In the genomic region with DNA sequence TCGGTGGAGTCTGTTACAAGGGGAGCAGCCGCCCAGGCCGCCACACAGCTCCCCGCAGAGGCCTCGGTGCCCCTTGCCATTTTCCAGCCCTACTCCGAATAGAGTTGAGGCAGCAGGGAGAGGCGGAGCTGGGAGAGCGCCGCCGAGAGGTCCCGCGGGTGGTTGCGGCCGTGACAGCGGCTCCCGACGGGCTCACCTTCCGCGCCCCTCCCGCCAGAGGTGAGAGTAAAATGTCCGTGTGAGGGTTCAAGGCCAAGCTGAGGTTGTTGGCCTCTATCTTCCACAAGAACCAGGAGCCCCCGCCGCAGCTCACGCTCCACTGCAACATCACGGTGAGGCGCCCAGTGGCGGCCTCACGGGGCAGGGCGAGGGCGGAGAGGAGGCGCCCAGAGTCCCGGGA, we compare ENCODE assay signal across 8 cellular contexts. TPM values are rescaled to one million over a fixed set of nuclear protein-coding genes. Genes with fewer than 3 reads are reported as not detected.
DNase-seq lines count a peak whose midpoint lies in the region; ATAC-seq, FAIRE-seq and TF ChIP-seq lines count a peak whose summit lies in the region.
"Not testable (repeated sequence)": the region's sequence is repeated elsewhere in the genome, so short reads cannot be mapped to it uniquely, and the experiment has no call there.

No MANE protein-coding gene starts in this region.

- H4K20me1 ChIP-seq in HepG2 (ENCODE audit: insufficient read depth, low read length): not testable (repeated sequence)

- peak overlapping the region; percentile 58 for H3K4me2 ChIP-seq in HepG2 (ENCODE audit: low read depth, low read length)

- not testable (repeated sequence) for H3K27me3 ChIP-seq in BE2C; esophagus muscularis mucosa; HepG2 (ENCODE audit: control insufficient read depth in 1 of 2, insufficient read depth in 2 of 2, low read length in 2 of 2); subcutaneous abdominal adipose tissue (ENCODE audit: control insufficient read depth in 5 of 5, insufficient read depth in 4 of 5, low read length in 5 of 5)

- not testable (repeated sequence) for H3K9ac ChIP-seq in HepG2 (ENCODE audit: insufficient read depth, low read depth, low read length); subcutaneous abdominal adipose tissue (ENCODE audit: low read length in 5 of 5)

- H2AFZ ChIP-seq in HepG2 (ENCODE audit: low read length): not testable (repeated sequence)

- not testable (repeated sequence) for TF ChIP-seq POLR2A in esophagus muscularis mucosa (IDR thresholded peaks at IDR 0.05; ENCODE audit: low read depth); HepG2 (IDR thresholded peaks at IDR 0.05; ENCODE audit: insufficient read depth in 1 of 2, low read depth in 2 of 2, low read length in 2 of 2)

- H3K79me2 ChIP-seq in HepG2 (ENCODE audit: insufficient read depth, low read length): not testable (repeated sequence)

- H3K4me1 ChIP-seq in BE2C; esophagus muscularis mucosa; HepG2 (ENCODE audit: insufficient read depth, low read length); subcutaneous abdominal adipose tissue (ENCODE audit: control insufficient read depth in 5 of 5, insufficient read depth in 5 of 5, low read length in 5 of 5): not testable (repeated sequence)

- TF ChIP-seq EP300 in esophagus muscularis mucosa (IDR thresholded peaks at IDR 0.05); HepG2 (IDR thresholded peaks at IDR 0.05; ENCODE audit: low read depth in 2 of 2, low read length in 2 of 2); HepG2 (CRISPR knock-in tag; IDR thresholded peaks at IDR 0.05; ENCODE audit: borderline replicate concordance): not testable (repeated sequence)

- H3K27ac Mint-ChIP-seq in activated naive CD8-positive, alpha-beta T cell treated with anti-CD3 and anti-CD28 coated beads, Interleukin-2, amount 50 U/mL, for 24 hours: not testable (repeated sequence)

- POLR2A ChIA-PET in HepG2 (lab: Yijun Ruan, JAX): not testable (repeated sequence)

- not testable (repeated sequence) for H3K27me3 Mint-ChIP-seq in activated naive CD8-positive, alpha-beta T cell treated with anti-CD3 and anti-CD28 coated beads, Interleukin-2, amount 50 U/mL, for 24 hours

- in situ Hi-C loops in HepG2 (cut with HindIII; ENCODE audit: extremely low pct_ligation_motif_present, low pct_unique_long_range_greater_than_20kb): not testable (repeated sequence)

- not testable (repeated sequence) for H3K4me1 Mint-ChIP-seq in activated naive CD8-positive, alpha-beta T cell treated with anti-CD3 and anti-CD28 coated beads, Interleukin-2, amount 50 U/mL, for 24 hours

- H3K9me3 ChIP-seq in BE2C; esophagus muscularis mucosa; HepG2 (ENCODE audit: low read length); subcutaneous abdominal adipose tissue (ENCODE audit: control insufficient read depth in 5 of 5, low read length in 5 of 5): not testable (repeated sequence)

- not testable (repeated sequence) for H3K4me3 Mint-ChIP-seq in activated naive CD8-positive, alpha-beta T cell treated with anti-CD3 and anti-CD28 coated beads, Interleukin-2, amount 50 U/mL, for 24 hours

- not testable (repeated sequence) for H3K36me3 ChIP-seq in BE2C; esophagus muscularis mucosa; HepG2 (replicated peaks in 1 of 2; ENCODE audit: control insufficient read depth in 1 of 2, insufficient read depth in 2 of 2, low read length in 2 of 2); subcutaneous abdominal adipose tissue (ENCODE audit: control insufficient read depth in 5 of 5, insufficient read depth in 5 of 5, low read length in 5 of 5)

- H3K9me3 Mint-ChIP-seq in activated naive CD8-positive, alpha-beta T cell treated with anti-CD3 and anti-CD28 coated beads, Interleukin-2, amount 50 U/mL, for 24 hours: not testable (repeated sequence)

- BruUV-seq in HepG2 (replicated peaks; lab: Mats Ljungman, UMichigan): not testable (repeated sequence)

- H3K4me3 ChIP-seq in BE2C (ENCODE audit: low read depth, low read length) (peak overlapping the region; percentile 48), esophagus muscularis mucosa (peak overlapping the region; percentile 49 to 58 (median 55)), HepG2 (replicated peaks in 1 of 3; ENCODE audit: insufficient read depth in 1 of 3, low read depth in 2 of 3, low read length in 3 of 3) (peak overlapping the region in 2 of 3 experiments; percentile 46 to 50; a peak in 4 of 6 replicates), retinal pigment epithelial cell (ENCODE audit: low read length) (peak overlapping the region; percentile 29), subcutaneous abdominal adipose tissue (ENCODE audit: low read depth in 1 of 5, low read length in 5 of 5) (peak overlapping the region in 3 of 5 donors; percentile 27 to 50 (median 42))
- peak overlapping the region; percentile 32 for H3K4me3 ChIP-seq in Jurkat, Clone E6-1 (ENCODE audit: low read length)

- WGBS in esophagus muscularis mucosa: no CpG with 5 or more reads among the region's 32 CpGs
- 0% methylated on average over 12 of the region's 32 CpGs for WGBS in HepG2 (ENCODE audit: low lambda C conversion rate)

- DNase-seq in BE2C: peak; percentile 71
- DNase-seq in Jurkat, Clone E6-1 (ENCODE audit: low read depth, low spot score); esophagus muscularis mucosa (ENCODE audit: extremely low spot score); HepG2 (ENCODE audit: low spot score); retinal pigment epithelial cell (ENCODE audit: low read depth): not testable (repeated sequence)
- peak; percentile 26 for DNase-seq in activated CD4-positive, alpha-beta T cell treated with anti-CD3 and anti-CD28 coated beads, Interleukin-2, amount 50 U/mL, for 1 hour
- DNase-seq in activated naive CD8-positive, alpha-beta T cell treated with anti-CD3 and anti-CD28 coated beads, Interleukin-2, amount 50 U/mL, for 24 hours: peak; percentile 27

- intact Hi-C loops in esophagus muscularis mucosa (cut with DNase I); HepG2 (cut with micrococcal nuclease; ENCODE audit: unreplicated experiment): not testable (repeated sequence)

- H3K27ac ChIP-seq in esophagus muscularis mucosa (replicated peaks in 1 of 4) (peak overlapping the region; percentile 77 to 84 (median 82)), subcutaneous abdominal adipose tissue (ENCODE audit: low read depth, low read length) (peak overlapping the region; percentile 46)
- H3K27ac ChIP-seq in HepG2 (ENCODE audit: extremely low read length, insufficient read depth, low read length): not testable (repeated sequence)

- peak; percentile 14; the same call in 1 of the 2 replicates for TF ChIP-seq CTCF in BE2C (IDR thresholded peaks at IDR 0.05; ENCODE audit: low read depth, low read length)
- peak in 1 of 3 experiments; percentile 27 for TF ChIP-seq CTCF in esophagus muscularis mucosa (IDR thresholded peaks at IDR 0.05)
- peak; percentile 52 for TF ChIP-seq CTCF in HepG2 (CRISPR knock-in tag; IDR thresholded peaks at IDR 0.05)
- peak; percentile 8 for TF ChIP-seq CTCF in retinal pigment epithelial cell (conservative IDR thresholded peaks at IDR 0.05; ENCODE audit: low read depth, low read length)

- ATAC-seq in activated naive CD8-positive, alpha-beta T cell treated with anti-CD3 and anti-CD28 coated beads, Interleukin-2, amount 50 U/mL, for 24 hours; HepG2: not testable (repeated sequence)

- FAIRE-seq in HepG2 (lab: Jason Lieb, UNC): not testable (repeated sequence)

- H3K36me3 Mint-ChIP-seq in activated naive CD8-positive, alpha-beta T cell treated with anti-CD3 and anti-CD28 coated beads, Interleukin-2, amount 50 U/mL, for 24 hours (ENCODE audit: low read depth): not testable (repeated sequence)

- CTCF ChIA-PET in HepG2 (lab: Yijun Ruan, JAX; ENCODE audit: low intra/inter-chr PET ratio, low total read pairs): not testable (repeated sequence)

- not testable (repeated sequence) for TF ChIP-seq RAD21 in HepG2 (CRISPR knock-in tag; IDR thresholded peaks at IDR 0.05)

TF ChIP-seq in HepG2, 621 proteins besides CTCF, POLR2A, EP300 and RAD21 (continues in another document):
- TF ChIP-seq HOXA3 (CRISPR knock-in tag; IDR thresholded peaks at IDR 0.05) (0 out of 2 replicates have a peak, but pooled peaks have one; percentile 14), ZFX (CRISPR knock-in tag; IDR thresholded peaks at IDR 0.05; ENCODE audit: low read depth) (peak; percentile 35; the same call in 1 of the 2 replicates)

RNA-seq across cellular contexts. Expression of a gene that starts 15.8 kb away (rescaled TPM):
- polyA plus RNA-seq in BE2C (2012; ENCODE audit: insufficient read depth, insufficient read length, low read depth): 10.2 TPM
- 3.7 TPM for polyA plus RNA-seq in Jurkat, Clone E6-1 (2012; ENCODE audit: insufficient read depth, insufficient read length)
- total RNA-seq in esophagus muscularis mucosa: 1 to 10 TPM; 1.3 to 3.7 (median 1.8) TPM
- 1.3 and 2.2 TPM in 2 replicates for total RNA-seq in HepG2 (2016; rRNA removed; fragmentation: Illumina TruSeq; extraction: Trizol)
- total RNA-seq in HepG2 (2016; cell fraction: cytosol; rRNA removed; fragmentation: Illumina TruSeq; extraction: Trizol; ENCODE audit: low read depth): 0.51 and 1.1 TPM in 2 replicates
- total RNA-seq in HepG2 (2016; cell fraction: insoluble cytoplasmic fraction; rRNA removed; fragmentation: Illumina TruSeq; extraction: Trizol): 1.2 and 2.1 TPM in 2 replicates
- total RNA-seq in HepG2 (2016; cell fraction: membrane; rRNA removed; fragmentation: Illumina TruSeq; extraction: Trizol): 1.00 and 1.0 TPM in 2 replicates
- 5.5 and 6.0 TPM in 2 replicates for total RNA-seq in HepG2 (2016; cell fraction: nucleus; rRNA removed; fragmentation: Illumina TruSeq; extraction: Trizol)
- polyA plus RNA-seq in HepG2 (2011; rRNA removed): 4.0 and 4.1 TPM in 2 replicates
- 1.2 and 1.8 TPM in 2 replicates for polyA plus RNA-seq in HepG2 (2011; cell fraction: cytosol; rRNA removed)
- 8.9 and 10.5 TPM in 2 replicates for polyA plus RNA-seq in HepG2 (2011; cell fraction: nucleus; rRNA removed)
- polyA plus RNA-seq in HepG2 (2012): 4.8 and 5.4 TPM in 2 replicates
- polyA plus RNA-seq in HepG2 (2016; cell fraction: cytosol; fragmentation: Illumina TruSeq; extraction: Trizol; ENCODE audit: low read depth): 0.15 TPM in 2 replicates
- polyA plus RNA-seq in HepG2 (2016; cell fraction: insoluble cytoplasmic fraction; fragmentation: Illumina TruSeq; extraction: Trizol; ENCODE audit: low read depth): 1.3 and 1.5 TPM in 2 replicates
- 0.65 and 1.0 TPM in 2 replicates for polyA plus RNA-seq in HepG2 (2016; cell fraction: membrane; fragmentation: Illumina TruSeq; extraction: Trizol; ENCODE audit: low read depth)
- polyA plus RNA-seq in HepG2 (2016; cell fraction: nucleus; fragmentation: Illumina TruSeq; extraction: Trizol; ENCODE audit: insufficient read depth, low read depth): 21.4 and 23.2 TPM in 2 replicates
- polyA minus RNA-seq in HepG2 (2011; rRNA and poly(A)+ RNA removed; ENCODE audit: low replicate concordance): 0.91 and 1.1 TPM in 2 replicates
- polyA minus RNA-seq in HepG2 (2011; cell fraction: cytosol; rRNA and poly(A)+ RNA removed): 0.40 and 0.79 TPM in 2 replicates
- polyA minus RNA-seq in HepG2 (2011; cell fraction: nucleus; rRNA and poly(A)+ RNA removed): 6.4 and 6.7 TPM in 2 replicates
